Comparison of ENCODE assay signal across 8 cellular contexts in the genomic region with DNA sequence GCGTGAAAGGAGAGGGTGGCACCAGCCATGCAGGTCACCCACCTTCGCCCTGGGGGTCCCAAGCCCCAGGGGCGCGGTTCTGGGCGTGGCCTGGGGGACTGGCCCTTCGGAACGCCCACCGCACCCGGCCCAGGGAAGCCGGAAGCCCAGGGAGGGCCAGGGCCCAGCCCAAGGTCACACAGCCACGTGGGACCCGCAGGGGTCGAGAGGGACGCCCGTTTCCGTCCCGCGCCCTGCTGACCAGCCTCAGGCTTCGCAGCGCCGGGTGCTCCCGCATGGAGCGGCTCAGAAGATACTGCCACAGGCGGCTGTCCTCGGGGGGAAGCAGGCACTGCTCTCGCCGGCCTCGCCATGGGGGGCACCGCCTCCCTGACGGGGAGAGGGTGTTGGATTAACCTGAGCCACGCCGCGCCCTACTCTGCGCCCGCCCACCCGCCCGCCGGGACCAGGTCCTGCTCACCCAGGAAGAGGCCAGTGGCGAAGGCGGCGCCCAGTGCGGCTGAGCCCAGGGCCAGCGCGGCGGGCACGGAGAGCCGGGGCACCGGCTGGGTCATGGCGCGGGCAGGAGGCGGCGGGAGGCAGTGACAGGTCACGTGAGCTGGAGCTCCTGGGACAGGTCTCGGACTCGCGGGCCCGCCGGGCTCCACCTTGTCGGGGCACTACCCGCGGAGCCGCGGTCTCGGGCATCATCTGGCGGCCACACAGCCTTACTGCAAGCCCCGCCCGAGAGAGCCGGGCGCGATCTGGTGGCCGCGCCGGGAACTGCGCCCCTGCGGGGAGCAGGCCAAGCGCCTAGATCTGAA. TPM values are rescaled to one million over a fixed set of nuclear protein-coding genes. Genes with fewer than 3 reads are reported as not detected.
DNase-seq lines count a peak whose midpoint lies in the region; ATAC-seq and TF ChIP-seq lines count a peak whose summit lies in the region.

Gene COMTD1, minus strand, starts transcription at position 583 of the 803 bp plus-strand sequence. Its CDS starts 29 bp downstream, at position 554.

- H3K9me3 ChIP-seq in BE2C, result no peaks in the 10 kb centered on the region

- H3K4me3 ChIP-seq in BE2C (ENCODE audit: low read depth, low read length) (peak within 1 kb of the TSS; percentile 73), choroid plexus epithelial cell (ENCODE audit: low read depth, low read length) (peak within 1 kb of the TSS; percentile 68)

- peak; percentile 95 for DNase-seq in BE2C
- DNase-seq in NCI-H510A (lab: John Stamatoyannopoulos, UW), result peak; percentile 91
- peak; percentile 91 to 94 for DNase-seq in activated CD4-positive, alpha-beta T cell treated with anti-CD3 and anti-CD28 coated beads for 4 hours
- peak; percentile 91 for DNase-seq in choroid plexus epithelial cell (ENCODE audit: low read depth)
- DNase-seq in stimulated activated CD4-positive, alpha-beta T cell treated with anti-CD3 and anti-CD28 coated beads, Interleukin-1b, Interleukin-23, amount 100 ng/mL, for 24 hours (ENCODE audit: low read depth in 4 of 4, low spot score in 1 of 4), result peak; percentile 83 to 93 (median 86)

- H3K4me1 ChIP-seq in BE2C, result peaks cover 12% of the 10 kb centered on the region

- H3K27me3 ChIP-seq in BE2C (no peaks in the 10 kb centered on the region), layer of hippocampus (ENCODE audit: control insufficient read depth, insufficient read depth, low read length) (no peaks in the 10 kb centered on the region)

- TF ChIP-seq CTCF in BE2C (IDR thresholded peaks at IDR 0.05; ENCODE audit: low read depth, low read length) (peak; percentile 99), choroid plexus epithelial cell (conservative IDR thresholded peaks at IDR 0.05; ENCODE audit: low read depth, low read length) (peak; percentile 93)

- peaks cover 27% of the 10 kb centered on the region for H3K36me3 ChIP-seq in BE2C

- ATAC-seq in GM19043 (IDR thresholded peaks at IDR 0.05; ENCODE audit: low read depth, unreplicated experiment) (peak; percentile 69), HG03378 (IDR thresholded peaks at IDR 0.05; ENCODE audit: unreplicated experiment) (peak; percentile 71)

- peak within 1 kb of the TSS; percentile 52 for H3K27ac ChIP-seq in layer of hippocampus (ENCODE audit: low read depth, low read length)

RNA-seq across cellular contexts. Expression of gene COMTD1, which starts in this region (rescaled TPM):
- 14.0 TPM for polyA plus RNA-seq in BE2C (2012; ENCODE audit: insufficient read depth, insufficient read length, low read depth)

Comparison
In these comparisons a context has a peak if more than half of its experiments do, and no peak if none do; other contexts are left out.
1. Peak in every context shown above with its lines: DNase-seq, ATAC-seq, H3K4me3 ChIP-seq and H3K27ac ChIP-seq.